In the genomic region with DNA sequence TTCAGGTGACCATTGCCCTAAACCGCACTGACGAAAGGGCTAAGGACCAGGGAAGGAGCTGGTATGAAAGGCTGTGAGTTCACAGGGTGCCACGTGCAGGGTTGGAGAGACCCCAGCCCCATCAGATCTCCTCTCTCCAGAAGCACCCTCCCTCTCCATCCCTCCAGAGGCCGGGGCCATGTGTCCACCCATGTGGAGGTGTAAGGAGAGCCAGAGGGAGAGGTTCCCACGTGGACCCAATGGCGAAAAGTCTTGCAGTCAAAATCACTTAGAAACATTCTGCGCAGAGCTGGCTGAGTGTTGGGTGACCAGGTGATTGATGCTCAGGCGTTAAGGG, we compare ENCODE assay signal across 8 cellular contexts.
DNase-seq lines count a peak whose midpoint lies in the region; ATAC-seq and TF ChIP-seq lines count a peak whose summit lies in the region.

No MANE protein-coding gene starts in this region.

- peaks cover 18% of the 10 kb centered on the region for H3K4me1 Mint-ChIP-seq in dendritic cell treated with granulocyte-macrophage colony-stimulating factor and Interleukin-4, amounts not matched to agents 40 ng/mL and 50 ng/mL, for 4 days (ENCODE audit: low read depth)
- H3K4me1 Mint-ChIP-seq in naive thymus-derived CD4-positive, alpha-beta T cell, result peaks cover 9 to 15% (median 11%) of the 10 kb centered on the region in 7 donors
- H3K4me1 Mint-ChIP-seq in activated CD4-positive, alpha-beta T cell treated with anti-CD3 and anti-CD28 coated beads for 36 hours, result peaks cover 10% of the 10 kb centered on the region

- peaks cover 4 to 6% of the 10 kb centered on the region in 2 donors for H3K4me1 ChIP-seq in naive thymus-derived CD4-positive, alpha-beta T cell (ENCODE audit: control insufficient read depth in 2 of 2, insufficient read depth in 2 of 2, low read length in 2 of 2)

- H3K27me3 Mint-ChIP-seq in dendritic cell treated with granulocyte-macrophage colony-stimulating factor and Interleukin-4, amounts not matched to agents 40 ng/mL and 50 ng/mL, for 4 days, result peaks cover 3% of the 10 kb centered on the region
- H3K27me3 Mint-ChIP-seq in naive thymus-derived CD4-positive, alpha-beta T cell, result peaks cover 27 to 54% (median 47%) of the 10 kb centered on the region in 5 donors
- peaks cover 44% of the 10 kb centered on the region for H3K27me3 Mint-ChIP-seq in activated CD4-positive, alpha-beta T cell treated with anti-CD3 and anti-CD28 coated beads for 36 hours

- no peak for DNase-seq in AG09309 (ENCODE audit: low read depth)
- no peak for DNase-seq in naive thymus-derived CD4-positive, alpha-beta T cell
- DNase-seq in stimulated activated CD4-positive, alpha-beta T cell treated with anti-CD3 and anti-CD28 coated beads, Interleukin-4, amount 100 ng/mL, for 4 hours, result no peak
- no peak for DNase-seq in activated CD4-positive, alpha-beta T cell treated with anti-CD3 and anti-CD28 coated beads for 36 hours

- peak overlapping the region; percentile 40 for H3K4me3 Mint-ChIP-seq in dendritic cell treated with granulocyte-macrophage colony-stimulating factor and Interleukin-4, amounts not matched to agents 40 ng/mL and 50 ng/mL, for 4 days
- peak overlapping the region in 6 of 10 donors; percentile 9 to 40 (median 21) for H3K4me3 Mint-ChIP-seq in naive thymus-derived CD4-positive, alpha-beta T cell
- H3K4me3 Mint-ChIP-seq in activated CD4-positive, alpha-beta T cell treated with anti-CD3 and anti-CD28 coated beads for 36 hours, result no peak overlapping the region

- no peaks in the 10 kb centered on the region for H3K36me3 ChIP-seq in naive thymus-derived CD4-positive, alpha-beta T cell (ENCODE audit: control insufficient read depth in 2 of 3, insufficient read depth in 3 of 3, low read length in 3 of 3)

- ATAC-seq in HG03432 (IDR thresholded peaks at IDR 0.05; ENCODE audit: unreplicated experiment), result peak; percentile 0
- no peak for ATAC-seq in naive thymus-derived CD4-positive, alpha-beta T cell
- no peak for ATAC-seq in activated CD4-positive, alpha-beta T cell treated with anti-CD3 and anti-CD28 coated beads for 36 hours
- ATAC-seq in HG03025 (IDR thresholded peaks at IDR 0.05; ENCODE audit: low FRiP score, unreplicated experiment), result no peak
- no peak for ATAC-seq in GM21515 (IDR thresholded peaks at IDR 0.05; ENCODE audit: unreplicated experiment)

- no peak for TF ChIP-seq CTCF in AG09309 (IDR thresholded peaks at IDR 0.05; ENCODE audit: control insufficient read depth, insufficient read depth, low read depth, low read length, missing control alignments)

- H3K27me3 ChIP-seq in naive thymus-derived CD4-positive, alpha-beta T cell (ENCODE audit: control insufficient read depth in 2 of 2, insufficient read depth in 2 of 2, low read length in 2 of 2), result no peaks in the 10 kb centered on the region

- H3K36me3 Mint-ChIP-seq in dendritic cell treated with granulocyte-macrophage colony-stimulating factor and Interleukin-4, amounts not matched to agents 40 ng/mL and 50 ng/mL, for 4 days (ENCODE audit: low read depth), result peaks cover 5% of the 10 kb centered on the region
- no peaks in the 10 kb centered on the region for H3K36me3 Mint-ChIP-seq in naive thymus-derived CD4-positive, alpha-beta T cell
- no peaks in the 10 kb centered on the region for H3K36me3 Mint-ChIP-seq in activated CD4-positive, alpha-beta T cell treated with anti-CD3 and anti-CD28 coated beads for 36 hours (ENCODE audit: low read depth)

- H3K9me3 Mint-ChIP-seq in dendritic cell treated with granulocyte-macrophage colony-stimulating factor and Interleukin-4, amounts not matched to agents 40 ng/mL and 50 ng/mL, for 4 days, result peaks cover 11% of the 10 kb centered on the region
- peaks cover 0 to 15% (median 12%) of the 10 kb centered on the region in 11 donors for H3K9me3 Mint-ChIP-seq in naive thymus-derived CD4-positive, alpha-beta T cell
- peaks cover 8% of the 10 kb centered on the region for H3K9me3 Mint-ChIP-seq in activated CD4-positive, alpha-beta T cell treated with anti-CD3 and anti-CD28 coated beads for 36 hours (ENCODE audit: low read depth)

- H3K9me3 ChIP-seq in naive thymus-derived CD4-positive, alpha-beta T cell (ENCODE audit: control insufficient read depth in 2 of 3, low read length in 3 of 3), result no peaks in the 10 kb centered on the region

- intact Hi-C loops in dendritic cell treated with granulocyte-macrophage colony-stimulating factor and Interleukin-4, amounts not matched to agents 40 ng/mL and 50 ng/mL, for 4 days (cut with micrococcal nuclease), result loop anchor here (5.0 to 10.0 kb wide), 2 partner anchors 354 to 486 kb away; partner anchors contain the start of gene IRS2
- intact Hi-C loops in naive thymus-derived CD4-positive, alpha-beta T cell (cut with micrococcal nuclease), result loop anchor here in 1 of 2 donors (5.0 kb wide), 1 partner anchor 351 kb away; the partner anchor contains the start of gene IRS2
- intact Hi-C loops in activated CD4-positive, alpha-beta T cell treated with anti-CD3 and anti-CD28 coated beads for 36 hours (cut with DNase I, micrococcal nuclease), result loop anchor here (1.0 to 10.0 kb wide), 7 partner anchors 181 to 976 kb away; partner anchors contain the start of gene IRS2 (in 2 of the 2)

- CTCF ChIA-PET in naive thymus-derived CD4-positive, alpha-beta T cell (lab: Charles Lee), result no interaction called here
- CTCF ChIA-PET in activated CD4-positive, alpha-beta T cell treated with anti-CD3 and anti-CD28 coated beads for 36 hours (lab: Charles Lee), result interaction anchor here (0.8 kb wide), 1 partner anchor 20 kb away, joined by 3 read pairs; no protein-coding TSS in a partner anchor

- H3K4me3 ChIP-seq in AG09309 (ENCODE audit: control insufficient read depth, low read depth, low read length), result peak overlapping the region; percentile 58
- H3K4me3 ChIP-seq in naive thymus-derived CD4-positive, alpha-beta T cell (ENCODE audit: low read length), result no peak overlapping the region

- H3K27ac ChIP-seq in naive thymus-derived CD4-positive, alpha-beta T cell (ENCODE audit: low read depth, low read length), result no peak overlapping the region

- POLR2A ChIA-PET in naive thymus-derived CD4-positive, alpha-beta T cell (lab: Charles Lee), result no interaction called here
- POLR2A ChIA-PET in activated CD4-positive, alpha-beta T cell treated with anti-CD3 and anti-CD28 coated beads for 36 hours (lab: Charles Lee), result no interaction called here

- H3K27ac Mint-ChIP-seq in dendritic cell treated with granulocyte-macrophage colony-stimulating factor and Interleukin-4, amounts not matched to agents 40 ng/mL and 50 ng/mL, for 4 days, result peak overlapping the region; percentile 32
- H3K27ac Mint-ChIP-seq in naive thymus-derived CD4-positive, alpha-beta T cell, result no peak overlapping the region
- no peak overlapping the region for H3K27ac Mint-ChIP-seq in activated CD4-positive, alpha-beta T cell treated with anti-CD3 and anti-CD28 coated beads for 36 hours
